Comparison of ENCODE assay signal across 22 cellular contexts in the genomic region with DNA sequence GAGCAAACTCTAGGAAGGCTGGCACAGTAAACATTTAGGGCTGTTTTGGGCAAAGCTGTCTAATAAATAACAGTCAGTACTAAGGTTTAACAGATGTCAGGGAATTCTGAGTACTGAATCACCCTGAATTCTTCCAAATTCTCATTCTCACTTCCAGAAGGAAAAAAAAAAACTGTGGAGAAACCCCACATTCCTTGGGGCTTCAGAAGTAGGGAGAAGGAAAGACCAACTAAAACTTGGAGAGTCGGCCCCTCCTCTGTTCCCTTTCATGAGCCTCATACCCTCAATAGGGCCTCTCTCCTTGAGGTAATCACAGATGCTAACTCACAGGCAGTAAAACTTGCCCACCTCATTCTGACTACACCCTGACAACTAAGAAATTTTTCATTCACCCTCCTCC.
DNase-seq lines count a peak whose midpoint lies in the region; ATAC-seq and TF ChIP-seq lines count a peak whose summit lies in the region.
"Had no signal": no experiment of that assay in that cellular context is flagged by ENCODE, and none has a peak within 500 bp of the region (broad histone marks: within the 10 kb centered on the region; RNA-seq: fewer than 3 reads in every experiment).

No MANE protein-coding gene starts in this region.

- BruUV-seq in OCI-LY7 (replicated peaks; lab: Mats Ljungman, UMichigan) = no TSS peak

- CTCF ChIA-PET in OCI-LY7 (lab: Charles Lee; ENCODE audit: unreplicated experiment) = no interaction called here

- no peak overlapping the region for H3K4me2 ChIP-seq in OCI-LY7 (ENCODE audit: low read length)
- H3K4me2 ChIP-seq: SK-N-SH had no signal

- intact Hi-C loops in OCI-LY7 (cut with micrococcal nuclease; ENCODE audit: unreplicated experiment) = no loop called here

- H3K36me3 ChIP-seq in OCI-LY7 (ENCODE audit: insufficient read depth, low read length) = no peaks in the 10 kb centered on the region
- H3K36me3 ChIP-seq: BE2C, prostate gland had no signal

- no peaks in the 10 kb centered on the region for H3K9me2 ChIP-seq in OCI-LY7 (ENCODE audit: insufficient read depth, low read length)
- H3K9me2 ChIP-seq: SK-N-SH had no signal

- no peaks in the 10 kb centered on the region for H3K9me3 ChIP-seq in OCI-LY7 (ENCODE audit: low read length)
- H3K9me3 ChIP-seq: BE2C, prostate gland, SK-N-SH, testis had no signal

- no peak overlapping the region for H3K27ac ChIP-seq in foreskin keratinocyte
- no peak overlapping the region for H3K27ac ChIP-seq in OCI-LY7 (ENCODE audit: low read depth, low read length, poor library complexity, severe bottlenecking)
- H3K27ac ChIP-seq: prostate gland, testis had no signal

- H3K4me1 ChIP-seq in foreskin keratinocyte (peaks cover 22% of the 10 kb centered on the region), OCI-LY7 (ENCODE audit: insufficient read depth, low read length, poor library complexity, severe bottlenecking) (no peaks in the 10 kb centered on the region)
- H3K4me1 ChIP-seq: BE2C, prostate gland, testis had no signal

- H3K79me2 ChIP-seq in OCI-LY7 (ENCODE audit: insufficient read depth, low read depth, low read length) = no peaks in the 10 kb centered on the region

- no peaks in the 10 kb centered on the region for H3K27me3 ChIP-seq in foreskin keratinocyte
- H3K27me3 ChIP-seq: BE2C, testis had no signal

- H4K20me1 ChIP-seq in OCI-LY7 (ENCODE audit: insufficient read depth, low read length) = no peaks in the 10 kb centered on the region

- POLR2A ChIA-PET in OCI-LY7 (lab: Charles Lee) = interaction anchor here (0.7 kb wide), 1 partner anchor 123 kb away, joined by 4 read pairs; no protein-coding TSS in a partner anchor

- H3K27ac Mint-ChIP-seq in osteocyte (ENCODE audit: unreplicated experiment) = peak overlapping the region; percentile 8
- H3K27ac Mint-ChIP-seq: CD8-positive, alpha-beta memory T cell; T-helper 17 cell had no signal

- TF ChIP-seq CTCF in foreskin keratinocyte (conservative IDR thresholded peaks at IDR 0.05) (no peak), osteocyte (IDR thresholded peaks at IDR 0.05) (no peak), OCI-LY7 (conservative IDR thresholded peaks at IDR 0.05; ENCODE audit: low read length) (no peak)

- ATAC-seq in foreskin keratinocyte = peak; percentile 10
- no peak for ATAC-seq in HG03571 (IDR thresholded peaks at IDR 0.05; ENCODE audit: unreplicated experiment)
- ATAC-seq: HCT116, T-helper 17 cell had no signal

- peaks cover 14% of the 10 kb centered on the region for H3K4me1 Mint-ChIP-seq in osteocyte (ENCODE audit: unreplicated experiment)

- no peak overlapping the region for H3K4me3 Mint-ChIP-seq in osteocyte (ENCODE audit: unreplicated experiment)
- H3K4me3 Mint-ChIP-seq: CD8-positive, alpha-beta memory T cell; T-helper 17 cell had no signal

- no peak overlapping the region for H3K4me3 ChIP-seq in OCI-LY7 (ENCODE audit: low read depth, low read length, poor library complexity, severe bottlenecking)
- H3K4me3 ChIP-seq: prostate gland, testis had no signal

- peaks cover 6% of the 10 kb centered on the region for H3K9me3 Mint-ChIP-seq in osteocyte (ENCODE audit: unreplicated experiment)

- H2AFZ ChIP-seq in OCI-LY7 (ENCODE audit: low read length) = no peak overlapping the region

- peak; percentile 28 for DNase-seq in Daoy (ENCODE audit: low read depth)
- peak; percentile 12 for DNase-seq in M059J (ENCODE audit: low read depth)
- DNase-seq in foreskin keratinocyte = peak in 1 of 2 donors; percentile 15
- no peak for DNase-seq in osteocyte (ENCODE audit: extremely low spot score, unreplicated experiment)
- no peak for DNase-seq in AG08396 (ENCODE audit: low spot score)
- DNase-seq in NCI-H187 (lab: John Stamatoyannopoulos, UW) = no peak
- DNase-seq in OCI-LY7 (ENCODE audit: low spot score) = no peak
- DNase-seq: activated CD4-positive, alpha-beta T cell treated with anti-CD3 and anti-CD28 coated beads for 4 hours; activated gamma-delta T cell; BE2C; CD8-positive, alpha-beta memory T cell; cerebellar nuclear complex; DMS153; head of caudate nucleus; NCI-H510A; SK-N-SH; stimulated activated naive CD4-positive, alpha-beta T cell treated with Interleukin-2 at 50 U/mL for 16 hours; T-helper 17 cell; testis had no signal

- H3K27me3 Mint-ChIP-seq in osteocyte (ENCODE audit: unreplicated experiment) = no peaks in the 10 kb centered on the region

- no peaks in the 10 kb centered on the region for H3K36me3 Mint-ChIP-seq in osteocyte (ENCODE audit: unreplicated experiment)

Comparison
In these comparisons a context has a peak if more than half of its experiments do, and no peak if none do; other contexts are left out.
1. DNase-seq: peak in Daoy (single experiment) and M059J (single experiment); none in osteocyte (single experiment), AG08396 (single experiment), NCI-H187 (0 of 2) and OCI-LY7 (single experiment).